In the genomic region with DNA sequence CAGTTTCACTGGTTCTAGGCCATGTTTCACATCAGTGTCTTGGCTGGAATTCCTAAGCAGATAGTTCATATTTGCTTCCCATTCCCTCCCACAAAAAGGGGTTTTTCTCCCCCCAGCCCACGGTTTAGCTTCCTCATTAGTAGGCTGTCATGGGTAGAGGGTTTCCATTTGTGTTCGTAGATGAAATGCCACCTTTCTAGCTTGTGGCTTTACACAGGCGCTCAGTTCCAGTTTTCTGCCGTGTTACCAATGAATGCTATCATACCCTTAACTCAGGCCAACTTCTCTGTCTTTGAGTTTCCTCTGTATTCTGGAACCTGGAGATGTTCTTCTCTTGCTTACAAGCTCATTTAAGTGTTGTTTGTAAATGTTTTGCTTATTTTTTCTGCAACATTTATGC, we compare ENCODE assay signal across 23 cellular contexts. TPM values are rescaled to one million over a fixed set of nuclear protein-coding genes. Genes with fewer than 3 reads are reported as not detected.
DNase-seq lines count a peak whose midpoint lies in the region; ATAC-seq and TF ChIP-seq lines count a peak whose summit lies in the region.
"Had no signal": no experiment of that assay in that cellular context is flagged by ENCODE, and none has a peak within 500 bp of the region (broad histone marks: within the 10 kb centered on the region; RNA-seq: fewer than 3 reads in every experiment).

No MANE protein-coding gene starts in this region.

- H3K4me3 Mint-ChIP-seq in HFFc6, result peak overlapping the region; percentile 71; the same call in 1 of the 2 replicates
- H3K4me3 Mint-ChIP-seq: CD4-positive, alpha-beta memory T cell had no signal

- no peak for ATAC-seq in HG02610 (IDR thresholded peaks at IDR 0.05; ENCODE audit: unreplicated experiment)
- ATAC-seq: GM12878, HCT116 had no signal

- H3K36me3 Mint-ChIP-seq in HFFc6 (ENCODE audit: low read depth), result peaks cover 88% of the 10 kb centered on the region
- H3K36me3 Mint-ChIP-seq: CD4-positive, alpha-beta memory T cell had no signal

- no peaks in the 10 kb centered on the region for H3K27me3 ChIP-seq in esophagus muscularis mucosa
- no peaks in the 10 kb centered on the region for H3K27me3 ChIP-seq in sigmoid colon
- no peaks in the 10 kb centered on the region for H3K27me3 ChIP-seq in tibial artery
- H3K27me3 ChIP-seq: BLaER1 treated with 17β-estradiol and CSF1 and Interleukin-3, amounts not matched to agents 10 nM and 100 nM; Peyer's patch had no signal

- H3K9me3 ChIP-seq in esophagus muscularis mucosa (no peaks in the 10 kb centered on the region), sigmoid colon (no peaks in the 10 kb centered on the region), tibial artery (no peaks in the 10 kb centered on the region)
- H3K9me3 ChIP-seq: Caco-2, Peyer's patch had no signal

- H3K27ac Mint-ChIP-seq in HFFc6, result peak overlapping the region; percentile 21; the same call in 1 of the 2 replicates
- H3K27ac Mint-ChIP-seq: CD4-positive, alpha-beta memory T cell had no signal

- 88% methylated on average over 4 of the region's 4 CpGs for WGBS in esophagus muscularis mucosa
- 86 to 90% methylated on average over 4 of the region's 4 CpGs for WGBS in sigmoid colon, 2 donors

- H3K27ac ChIP-seq in esophagus muscularis mucosa (replicated peaks in 1 of 4) (peak overlapping the region in 3 of 4 donors; percentile 23 to 36 (median 27)), sigmoid colon (peak overlapping the region in 3 of 4 donors; percentile 37 to 94 (median 85)), tibial artery (peak overlapping the region; percentile 44 to 89), caudate nucleus (ENCODE audit: low read depth, low read length) (no peak overlapping the region)
- H3K27ac ChIP-seq: BLaER1 treated with 17β-estradiol and CSF1 and Interleukin-3, amounts not matched to agents 10 nM and 100 nM; Peyer's patch had no signal

- intact Hi-C loops in esophagus muscularis mucosa (cut with DNase I) (no loop called here), sigmoid colon (cut with DNase I) (no loop called here), tibial artery (cut with DNase I; ENCODE audit: low total_unique reads) (no loop called here)

- H3K36me3 ChIP-seq in esophagus muscularis mucosa, result peaks cover 0 to 30% (median 12%) of the 10 kb centered on the region in 4 donors
- peaks cover 0 to 24% (median 0%) of the 10 kb centered on the region in 4 donors for H3K36me3 ChIP-seq in sigmoid colon
- peaks cover 0 to 6% (median 5%) of the 10 kb centered on the region in 3 donors for H3K36me3 ChIP-seq in tibial artery
- H3K36me3 ChIP-seq: Peyer's patch had no signal

- H3K4me1 ChIP-seq in esophagus muscularis mucosa (peaks cover 16 to 90% (median 87%) of the 10 kb centered on the region in 4 donors), sigmoid colon (peaks cover 0 to 88% (median 71%) of the 10 kb centered on the region in 4 donors), tibial artery (peaks cover 0 to 98% (median 48%) of the 10 kb centered on the region in 4 donors)
- H3K4me1 ChIP-seq: Caco-2, Peyer's patch had no signal

- H3K4me3 ChIP-seq in esophagus muscularis mucosa (no peak overlapping the region), sigmoid colon (no peak overlapping the region), tibial artery (no peak overlapping the region)
- H3K4me3 ChIP-seq: BLaER1 treated with 17β-estradiol and CSF1 and Interleukin-3, amounts not matched to agents 10 nM and 100 nM; GM12878; GM23248; Peyer's patch had no signal

- DNase-seq in HFFc6 (no peak), esophagus muscularis mucosa (ENCODE audit: extremely low spot score) (no peak), sigmoid colon (no peak), tibial artery (no peak), HCEC 1CT (no peak), caudate nucleus (lab: John Stamatoyannopoulos, UW) (no peak)
- DNase-seq: 8988T; Caco-2; CD4-positive, alpha-beta memory T cell; DMS 273 treated with DMSO at 0.1 percent for 48 hours; DMS79 treated with DMSO at 0.1 percent for 48 hours; GM23248; Karpas-422; MV-4-11; NCI-H1105 treated with DMSO at 0.1 percent for 48 hours; NCI-H2029 treated with DMSO at 0.1 percent for 48 hours; NCI-H2171; NCI-H526; Peyer's patch had no signal

- H3K4me1 Mint-ChIP-seq in HFFc6 (ENCODE audit: low read depth), result peaks cover 96% of the 10 kb centered on the region
- H3K4me1 Mint-ChIP-seq: CD4-positive, alpha-beta memory T cell had no signal

- TF ChIP-seq POLR2A in esophagus muscularis mucosa (IDR thresholded peaks at IDR 0.05; ENCODE audit: low read depth), result no peak
- TF ChIP-seq POLR2A in sigmoid colon (IDR thresholded peaks at IDR 0.05), result no peak

- peaks cover 4% of the 10 kb centered on the region for H3K9me3 Mint-ChIP-seq in HFFc6

- peaks cover 25% of the 10 kb centered on the region for H3K27me3 Mint-ChIP-seq in HFFc6 (ENCODE audit: insufficient read depth)

- TF ChIP-seq CTCF in HFFc6 (IDR thresholded peaks at IDR 0.05) (no peak), esophagus muscularis mucosa (IDR thresholded peaks at IDR 0.05) (no peak), sigmoid colon (IDR thresholded peaks at IDR 0.05) (no peak), tibial artery (IDR thresholded peaks at IDR 0.05) (no peak)

- TF ChIP-seq EP300 in esophagus muscularis mucosa (IDR thresholded peaks at IDR 0.05) (no peak), sigmoid colon (IDR thresholded peaks at IDR 0.05) (no peak)

RNA-seq across cellular contexts. Expression of gene CALD1, which starts 26.8 kb away (rescaled TPM):
- total RNA-seq in HFFc6 (2021; fragmentation: NEBNext Ultra II Directional; extraction: Animal tissue kit (Norgen Biotek cat#: 25700)), result 1,000 to 10,000 TPM; 1,066 to 1,726 (median 1,102) TPM
- 1,000 to 10,000 TPM; 2,057 to 3,140 (median 2,687) TPM for total RNA-seq in esophagus muscularis mucosa
- 1,000 to 10,000 TPM; 1,069 to 2,150 (median 1,500) TPM for total RNA-seq in sigmoid colon
- 100 to 1,000 TPM in 1 of 3 donors, 10 to 100 TPM in 2; 34.7 to 125 (median 79.3) TPM for polyA plus RNA-seq in sigmoid colon
- total RNA-seq: CD4-positive, alpha-beta memory T cell had no signal
